ENCODE assay signal across 8 cellular contexts in genomic region chr15:101578443-101578894, GRCh38.
DNase-seq lines count a peak whose midpoint lies in the region; ATAC-seq and TF ChIP-seq lines count a peak whose summit lies in the region.

No MANE protein-coding gene starts in this region.

- in situ Hi-C loops in gastrocnemius medialis (cut with MboI; ENCODE audit: low sequenced_read_pairs in 4 of 4) = no loop called here

- no peak overlapping the region for H3K27ac Mint-ChIP-seq in stimulated activated memory B cell treated with anti-CD40 and anti-IgM and Interleukin-4, amounts not matched to agents 10 μg/mL and 1 μg/mL and 100 μg/mL, for 72 hours

- H3K4me3 Mint-ChIP-seq in stimulated activated memory B cell treated with anti-CD40 and anti-IgM and Interleukin-4, amounts not matched to agents 10 μg/mL and 1 μg/mL and 100 μg/mL, for 72 hours = no peak overlapping the region

- H3K4me1 Mint-ChIP-seq in stimulated activated memory B cell treated with anti-CD40 and anti-IgM and Interleukin-4, amounts not matched to agents 10 μg/mL and 1 μg/mL and 100 μg/mL, for 72 hours = no peaks in the 10 kb centered on the region

- no peaks in the 10 kb centered on the region for H3K36me3 ChIP-seq in BLaER1 treated with 17β-estradiol and CSF1 and Interleukin-3, amounts not matched to agents 10 nM and 100 nM
- H3K36me3 ChIP-seq in heart left ventricle (no peaks in the 10 kb centered on the region), gastrocnemius medialis (no peaks in the 10 kb centered on the region)

- peaks cover 69% of the 10 kb centered on the region for H3K27me3 Mint-ChIP-seq in stimulated activated memory B cell treated with anti-CD40 and anti-IgM and Interleukin-4, amounts not matched to agents 10 μg/mL and 1 μg/mL and 100 μg/mL, for 72 hours

- 28 to 70% (median 46%) methylated on average over 7 to 10 of the region's 10 CpGs for WGBS in heart left ventricle, 4 donors

- H4K20me1 ChIP-seq in BLaER1 treated with 17β-estradiol and CSF1 and Interleukin-3, amounts not matched to agents 10 nM and 100 nM = no peaks in the 10 kb centered on the region

- H3K9me3 ChIP-seq in BLaER1 treated with 17β-estradiol and CSF1 and Interleukin-3, amounts not matched to agents 10 nM and 100 nM (replicated peaks in 1 of 11) = peaks cover 0 to 14% (median 9%) of the 10 kb centered on the region in 11 experiments; a peak in 17 of 22 replicates
- H3K9me3 ChIP-seq in heart left ventricle (peaks cover 0 to 5% (median 0%) of the 10 kb centered on the region in 12 donors), gastrocnemius medialis (no peaks in the 10 kb centered on the region)

- H3K9me3 Mint-ChIP-seq in stimulated activated memory B cell treated with anti-CD40 and anti-IgM and Interleukin-4, amounts not matched to agents 10 μg/mL and 1 μg/mL and 100 μg/mL, for 72 hours = peaks cover 15% of the 10 kb centered on the region

- no peak overlapping the region for H3K9ac ChIP-seq in BLaER1 treated with 17β-estradiol and CSF1 and Interleukin-3, amounts not matched to agents 10 nM and 100 nM

- intact Hi-C loops in heart left ventricle (cut with DNase I) = loop anchor here in 2 of 10 donors (5.0 kb wide), 2 partner anchors 221 to 276 kb away; no protein-coding TSS in a partner anchor
- intact Hi-C loops in gastrocnemius medialis (cut with DNase I; ENCODE audit: low total_unique reads) = no loop called here

- ATAC-seq in GM19351 (IDR thresholded peaks at IDR 0.05; ENCODE audit: unreplicated experiment) (peak; percentile 83), heart left ventricle (peak; percentile 35 to 56 (median 52)), gastrocnemius medialis (peak in 1 of 2 donors; percentile 68)
- no peak for ATAC-seq in stimulated activated memory B cell treated with anti-CD40 and anti-IgM and Interleukin-4, amounts not matched to agents 10 μg/mL and 1 μg/mL and 100 μg/mL, for 72 hours

- DNase-seq in RKO (ENCODE audit: low spot score) = peak; percentile 8
- DNase-seq in heart left ventricle = peak in 4 of 5 donors; percentile 41 to 70 (median 54)
- no peak for DNase-seq in gastrocnemius medialis
- no peak for DNase-seq in NCI-H146 (lab: John Stamatoyannopoulos, UW)
- DNase-seq in epidermal melanocyte (ENCODE audit: insufficient read length, low spot score) = no peak

- TF ChIP-seq CTCF in heart left ventricle (IDR thresholded peaks at IDR 0.05) (peak; percentile 18 to 56 (median 50)), gastrocnemius medialis (IDR thresholded peaks at IDR 0.05 in 4 of 5, conservative IDR thresholded peaks at IDR 0.05 in 1 of 5) (peak in 3 of 5 experiments; percentile 47 to 53 (median 49))

- H3K27ac ChIP-seq in BLaER1 treated with 17β-estradiol and CSF1 and Interleukin-3, amounts not matched to agents 10 nM and 100 nM = no peak overlapping the region
- H3K27ac ChIP-seq in heart left ventricle (no peak overlapping the region), gastrocnemius medialis (no peak overlapping the region)

- H3K4me1 ChIP-seq in BLaER1 treated with 17β-estradiol and CSF1 and Interleukin-3, amounts not matched to agents 10 nM and 100 nM = peaks cover 12 to 26% (median 19%) of the 10 kb centered on the region in 10 experiments; a peak in 18 of 20 replicates
- H3K4me1 ChIP-seq in heart left ventricle (peaks cover 0 to 7% (median 0%) of the 10 kb centered on the region in 12 donors), gastrocnemius medialis (no peaks in the 10 kb centered on the region)

- peaks cover 5% of the 10 kb centered on the region for H3K36me3 Mint-ChIP-seq in stimulated activated memory B cell treated with anti-CD40 and anti-IgM and Interleukin-4, amounts not matched to agents 10 μg/mL and 1 μg/mL and 100 μg/mL, for 72 hours

- no peak for TF ChIP-seq POLR2A in heart left ventricle (IDR thresholded peaks at IDR 0.05)
- no peak for TF ChIP-seq POLR2A in gastrocnemius medialis (IDR thresholded peaks at IDR 0.05)

- peak overlapping the region; percentile 27 to 85 (median 64) for H3K4me2 ChIP-seq in BLaER1 treated with 17β-estradiol and CSF1 and Interleukin-3, amounts not matched to agents 10 nM and 100 nM

- no peak overlapping the region for H3K4me3 ChIP-seq in BLaER1 treated with 17β-estradiol and CSF1 and Interleukin-3, amounts not matched to agents 10 nM and 100 nM
- H3K4me3 ChIP-seq in heart left ventricle = no peak overlapping the region
- H3K4me3 ChIP-seq in gastrocnemius medialis = no peak overlapping the region

- no peaks in the 10 kb centered on the region for H3K27me3 ChIP-seq in BLaER1 treated with 17β-estradiol and CSF1 and Interleukin-3, amounts not matched to agents 10 nM and 100 nM
- H3K27me3 ChIP-seq in heart left ventricle (peaks cover 0 to 4% (median 0%) of the 10 kb centered on the region in 9 donors), gastrocnemius medialis (no peaks in the 10 kb centered on the region)

Comparison
In these comparisons a context has a peak if more than half of its experiments do, and no peak if none do; other contexts are left out.
1. DNase-seq: peak in RKO (single experiment) and heart left ventricle (4 of 5); none in gastrocnemius medialis (0 of 2), NCI-H146 (single experiment) and epidermal melanocyte (single experiment).